1 cellular context compared by ENCODE assay signal in genomic region chr1:94245747-94246438, GRCh38.
TF ChIP-seq lines count a peak whose summit lies in the region.

No MANE protein-coding gene starts in this region.

TF ChIP-seq in HepG2, 621 proteins besides CTCF, POLR2A, EP300 and RAD21 (continued from another document):
- no peak for TF ChIP-seq ZBTB44 (CRISPR knock-in tag; IDR thresholded peaks at IDR 0.05)
- no peak for TF ChIP-seq ZNF609 (CRISPR knock-in tag; IDR thresholded peaks at IDR 0.05; ENCODE audit: borderline replicate concordance)
- no peak for TF ChIP-seq FLYWCH1 (CRISPR knock-in tag; IDR thresholded peaks at IDR 0.05)
- TF ChIP-seq MBD4 (IDR thresholded peaks at IDR 0.05; ENCODE audit: borderline replicate concordance, low read length) = no peak
- no peak for TF ChIP-seq ZNF790 (CRISPR knock-in tag; IDR thresholded peaks at IDR 0.05; ENCODE audit: borderline replicate concordance)
- no peak for TF ChIP-seq GABPB1 (CRISPR knock-in tag; IDR thresholded peaks at IDR 0.05)
- no peak for TF ChIP-seq MYC (CRISPR knock-in tag; IDR thresholded peaks at IDR 0.05; ENCODE audit: borderline replicate concordance)
- TF ChIP-seq FOSL1 (CRISPR knock-in tag; IDR thresholded peaks at IDR 0.05; ENCODE audit: borderline replicate concordance) = no peak
- no peak for TF ChIP-seq ZNF562 (CRISPR knock-in tag; IDR thresholded peaks at IDR 0.05; ENCODE audit: borderline replicate concordance)
- no peak for TF ChIP-seq SPEN (CRISPR knock-in tag; IDR thresholded peaks at IDR 0.05; ENCODE audit: low read depth)
- no peak for TF ChIP-seq CENPBD1 (CRISPR knock-in tag; IDR thresholded peaks at IDR 0.05; ENCODE audit: borderline replicate concordance, low read depth)
- TF ChIP-seq GTF2F1 (IDR thresholded peaks at IDR 0.05; ENCODE audit: low read length) = no peak
- no peak for TF ChIP-seq ZNF547 (CRISPR knock-in tag; IDR thresholded peaks at IDR 0.05)
- no peak for TF ChIP-seq HNF4G (IDR thresholded peaks at IDR 0.05; ENCODE audit: borderline replicate concordance, low read depth, low read length)
- no peak for TF ChIP-seq HNF4G (CRISPR knock-in tag; IDR thresholded peaks at IDR 0.05; ENCODE audit: borderline replicate concordance, low read depth)
